2 cellular contexts compared by ENCODE assay signal in genomic region chr15:66496951-66497501, GRCh38.
TF ChIP-seq lines count a peak whose summit lies in the region.

No MANE protein-coding gene starts in this region.

TF ChIP-seq in GM12878, 131 proteins besides CTCF, POLR2A, EP300 and RAD21:
- TF ChIP-seq, protein P1, sequence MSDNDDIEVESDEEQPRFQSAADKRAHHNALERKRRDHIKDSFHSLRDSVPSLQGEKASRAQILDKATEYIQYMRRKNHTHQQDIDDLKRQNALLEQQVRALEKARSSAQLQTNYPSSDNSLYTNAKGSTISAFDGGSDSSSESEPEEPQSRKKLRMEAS (IDR thresholded peaks at IDR 0.05; ENCODE audit: low read depth, low read length): no peak
- TF ChIP-seq IRF5 (IDR thresholded peaks at IDR 0.05; ENCODE audit: borderline replicate concordance): no peak
- peak; percentile 46; the same call in 1 of the 2 replicates for TF ChIP-seq SPI1 (IDR thresholded peaks at IDR 0.05; ENCODE audit: borderline replicate concordance, insufficient read depth, low read depth, low read length)
TF ChIP-seq in GM12878: peak in this region for 1.

TF ChIP-seq in liver, 16 proteins besides CTCF, POLR2A, EP300 and RAD21:
- no peak for TF ChIP-seq FOXA2 (IDR thresholded peaks at IDR 0.05)
- no peak for TF ChIP-seq TAF1 (conservative IDR thresholded peaks at IDR 0.05)
- no peak for TF ChIP-seq SP1 (IDR thresholded peaks at IDR 0.05)
- TF ChIP-seq RXRA (IDR thresholded peaks at IDR 0.05): no peak
- TF ChIP-seq ATF3 (IDR thresholded peaks at IDR 0.05): no peak
- no peak for TF ChIP-seq HNF4G (IDR thresholded peaks at IDR 0.05)
- no peak for TF ChIP-seq JUND (IDR thresholded peaks at IDR 0.05)
- TF ChIP-seq, protein P1 (IDR thresholded peaks at IDR 0.05): no peak
- no peak for TF ChIP-seq EGR1 (IDR thresholded peaks at IDR 0.05; ENCODE audit: low read depth in 2 of 2)
- TF ChIP-seq YY1 (IDR thresholded peaks at IDR 0.05): no peak
- TF ChIP-seq REST (IDR thresholded peaks at IDR 0.05): no peak
- TF ChIP-seq FOXA1 (IDR thresholded peaks at IDR 0.05): no peak
- TF ChIP-seq ZBTB33 (IDR thresholded peaks at IDR 0.05): no peak
- TF ChIP-seq GABPA (IDR thresholded peaks at IDR 0.05 in 1 of 2, conservative IDR thresholded peaks at IDR 0.05 in 1 of 2): no peak
- TF ChIP-seq HNF4A (conservative IDR thresholded peaks at IDR 0.05): no peak
- no peak for TF ChIP-seq NR2F2 (IDR thresholded peaks at IDR 0.05)
TF ChIP-seq in liver: peak in this region for 0.
